ENCODE assay signal across 8 cellular contexts in the genomic region with DNA sequence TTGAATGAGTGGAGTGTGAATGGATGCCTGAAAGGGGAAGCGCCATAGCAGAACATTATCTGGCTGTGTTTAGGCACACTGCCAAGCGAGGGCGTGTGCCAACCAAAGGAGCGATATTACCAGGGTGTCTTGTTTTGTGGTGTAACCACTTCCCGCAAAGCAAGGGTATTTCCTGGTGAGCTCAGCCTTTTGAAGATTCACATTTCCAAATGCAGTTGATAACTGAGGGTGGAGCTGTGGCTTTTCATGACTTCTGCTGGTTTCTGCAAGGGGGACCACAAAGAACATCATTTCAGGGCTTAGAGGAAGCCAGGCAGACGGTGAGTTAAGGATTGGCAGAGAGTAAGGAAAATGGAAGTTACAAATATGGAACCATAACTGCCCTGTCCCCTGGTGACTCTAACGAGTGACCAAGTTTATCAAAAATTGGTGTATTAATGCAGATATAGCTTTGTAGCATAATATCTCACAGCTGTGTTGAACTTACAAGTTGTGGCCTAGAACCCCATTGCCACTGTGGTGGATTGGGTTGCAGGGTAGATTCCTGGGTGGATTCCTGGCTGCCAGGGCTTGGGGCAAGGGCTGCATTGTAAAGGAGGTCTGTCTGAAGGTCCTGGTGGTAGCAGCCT.
DNase-seq lines count a peak whose midpoint lies in the region; ATAC-seq and TF ChIP-seq lines count a peak whose summit lies in the region.

No MANE protein-coding gene starts in this region.

- H3K4me1 ChIP-seq in HEK293 (ENCODE audit: control insufficient read depth, insufficient read depth, low read length), result no peaks in the 10 kb centered on the region
- peaks cover 15 to 48% (median 23%) of the 10 kb centered on the region in 4 donors for H3K4me1 ChIP-seq in transverse colon

- no peaks in the 10 kb centered on the region for H3K27me3 ChIP-seq in transverse colon

- peak; percentile 75 for DNase-seq in DMS79 (lab: John Stamatoyannopoulos, UW)
- DNase-seq in NCI-H2107 treated with DMSO at 0.1 percent for 48 hours (lab: John Stamatoyannopoulos, UW; ENCODE audit: unreplicated experiment), result peak; percentile 62
- peak; percentile 95 for DNase-seq in activated CD4-positive, alpha-beta T cell treated with anti-CD3 and anti-CD28 coated beads, Interleukin-2, amount 10 ng/mL, durations not matched to agents 24 days and 14 days
- peak; percentile 91 for DNase-seq in natural killer cell treated with Interleukin-12 subunit alpha and Interleukin-12 subunit beta and Interleukin-15 and Interleukin-18, amount 100 ng/mL, for 72 hours (ENCODE audit: low spot score)
- DNase-seq in transverse colon, result peak; percentile 82

- peak overlapping the region; percentile 83 for H3K27ac Mint-ChIP-seq in activated CD4-positive, alpha-beta T cell treated with anti-CD3 and anti-CD28 coated beads, Interleukin-2, amount 10 ng/mL, durations not matched to agents 24 days and 14 days
- H3K27ac Mint-ChIP-seq in dendritic cell treated with granulocyte-macrophage colony-stimulating factor and Interleukin-4, amounts not matched to agents 40 ng/mL and 50 ng/mL, for 4 days, result peak overlapping the region; percentile 34
- peak overlapping the region; percentile 39 to 59 for H3K27ac Mint-ChIP-seq in natural killer cell treated with Interleukin-12 subunit alpha and Interleukin-12 subunit beta and Interleukin-15 and Interleukin-18, amount 100 ng/mL, for 72 hours

- no peak for TF ChIP-seq CTCF in HEK293 (tag by site-specific recombination; IDR thresholded peaks at IDR 0.05)
- TF ChIP-seq CTCF in transverse colon (IDR thresholded peaks at IDR 0.05), result no peak

- POLR2A ChIA-PET in HEK293 (lab: Yijun Ruan, JAX), result interaction anchor here (0.6 to 1.1 kb wide), 2 partner anchors 71 to 196 kb away, joined by 3 to 4 read pairs; a partner anchor contains a TSS

- peaks cover 50% of the 10 kb centered on the region for H3K27me3 Mint-ChIP-seq in activated CD4-positive, alpha-beta T cell treated with anti-CD3 and anti-CD28 coated beads, Interleukin-2, amount 10 ng/mL, durations not matched to agents 24 days and 14 days
- peaks cover 90% of the 10 kb centered on the region for H3K27me3 Mint-ChIP-seq in dendritic cell treated with granulocyte-macrophage colony-stimulating factor and Interleukin-4, amounts not matched to agents 40 ng/mL and 50 ng/mL, for 4 days
- peaks cover 19 to 40% of the 10 kb centered on the region in 2 donors for H3K27me3 Mint-ChIP-seq in natural killer cell treated with Interleukin-12 subunit alpha and Interleukin-12 subunit beta and Interleukin-15 and Interleukin-18, amount 100 ng/mL, for 72 hours

- H3K36me3 Mint-ChIP-seq in activated CD4-positive, alpha-beta T cell treated with anti-CD3 and anti-CD28 coated beads, Interleukin-2, amount 10 ng/mL, durations not matched to agents 24 days and 14 days (ENCODE audit: low read depth), result peaks cover 10% of the 10 kb centered on the region
- H3K36me3 Mint-ChIP-seq in dendritic cell treated with granulocyte-macrophage colony-stimulating factor and Interleukin-4, amounts not matched to agents 40 ng/mL and 50 ng/mL, for 4 days (ENCODE audit: low read depth), result no peaks in the 10 kb centered on the region
- peaks cover 13% of the 10 kb centered on the region for H3K36me3 Mint-ChIP-seq in natural killer cell treated with Interleukin-12 subunit alpha and Interleukin-12 subunit beta and Interleukin-15 and Interleukin-18, amount 100 ng/mL, for 72 hours

- H3K4me3 Mint-ChIP-seq in activated CD4-positive, alpha-beta T cell treated with anti-CD3 and anti-CD28 coated beads, Interleukin-2, amount 10 ng/mL, durations not matched to agents 24 days and 14 days, result peak overlapping the region; percentile 54
- no peak overlapping the region for H3K4me3 Mint-ChIP-seq in dendritic cell treated with granulocyte-macrophage colony-stimulating factor and Interleukin-4, amounts not matched to agents 40 ng/mL and 50 ng/mL, for 4 days
- H3K4me3 Mint-ChIP-seq in natural killer cell treated with Interleukin-12 subunit alpha and Interleukin-12 subunit beta and Interleukin-15 and Interleukin-18, amount 100 ng/mL, for 72 hours, result peak overlapping the region; percentile 71

- TF ChIP-seq EP300 in transverse colon (IDR thresholded peaks at IDR 0.05; ENCODE audit: low read depth), result no peak

- peaks cover 8% of the 10 kb centered on the region for H3K9me3 Mint-ChIP-seq in activated CD4-positive, alpha-beta T cell treated with anti-CD3 and anti-CD28 coated beads, Interleukin-2, amount 10 ng/mL, durations not matched to agents 24 days and 14 days
- H3K9me3 Mint-ChIP-seq in dendritic cell treated with granulocyte-macrophage colony-stimulating factor and Interleukin-4, amounts not matched to agents 40 ng/mL and 50 ng/mL, for 4 days, result peaks cover 6% of the 10 kb centered on the region
- no peaks in the 10 kb centered on the region for H3K9me3 Mint-ChIP-seq in natural killer cell treated with Interleukin-12 subunit alpha and Interleukin-12 subunit beta and Interleukin-15 and Interleukin-18, amount 100 ng/mL, for 72 hours

- WGBS in transverse colon (ENCODE audit: low coverage in 1 of 2), 2 donors, result 26 to 39% methylated on average over 3 to 7 of the region's 7 CpGs

- peak; percentile 84 to 90 for ATAC-seq in natural killer cell treated with Interleukin-12 subunit alpha and Interleukin-12 subunit beta and Interleukin-15 and Interleukin-18, amount 100 ng/mL, for 72 hours
- ATAC-seq in HG02571 (IDR thresholded peaks at IDR 0.05; ENCODE audit: unreplicated experiment), result no peak

- no peak overlapping the region for H3K27ac ChIP-seq in HEK293 (ENCODE audit: extremely low read depth, low read depth, low read length)
- peak overlapping the region; percentile 42 to 64 (median 59) for H3K27ac ChIP-seq in transverse colon

- CTCF ChIA-PET in HEK293 (lab: Yijun Ruan, JAX), result interaction anchor here (0.6 to 1.8 kb wide), 7 partner anchors 21 to 237 kb away, joined by 3 to 9 read pairs (median 3); no protein-coding TSS in a partner anchor

- no peak overlapping the region for H3K4me3 ChIP-seq in HEK293 (ENCODE audit: low read depth, low read length)
- no peak overlapping the region for H3K4me3 ChIP-seq in transverse colon

- H3K4me1 Mint-ChIP-seq in activated CD4-positive, alpha-beta T cell treated with anti-CD3 and anti-CD28 coated beads, Interleukin-2, amount 10 ng/mL, durations not matched to agents 24 days and 14 days, result peaks cover 44% of the 10 kb centered on the region
- peaks cover 39% of the 10 kb centered on the region for H3K4me1 Mint-ChIP-seq in dendritic cell treated with granulocyte-macrophage colony-stimulating factor and Interleukin-4, amounts not matched to agents 40 ng/mL and 50 ng/mL, for 4 days (ENCODE audit: low read depth)
- H3K4me1 Mint-ChIP-seq in natural killer cell treated with Interleukin-12 subunit alpha and Interleukin-12 subunit beta and Interleukin-15 and Interleukin-18, amount 100 ng/mL, for 72 hours (ENCODE audit: low read depth in 2 of 2), result peaks cover 83 to 88% of the 10 kb centered on the region in 2 donors

- intact Hi-C loops in activated CD4-positive, alpha-beta T cell treated with anti-CD3 and anti-CD28 coated beads, Interleukin-2, amount 10 ng/mL, durations not matched to agents 24 days and 14 days (cut with micrococcal nuclease), result loop anchor here (1.0 kb wide), 2 partner anchors 9 to 19 kb away; no protein-coding TSS in a partner anchor
- intact Hi-C loops in dendritic cell treated with granulocyte-macrophage colony-stimulating factor and Interleukin-4, amounts not matched to agents 40 ng/mL and 50 ng/mL, for 4 days (cut with micrococcal nuclease), result no loop called here
- intact Hi-C loops in transverse colon (cut with DNase I; ENCODE audit: low total_unique reads), result no loop called here

- no peak for TF ChIP-seq POLR2A in transverse colon (IDR thresholded peaks at IDR 0.05)

- peaks cover 0 to 3% of the 10 kb centered on the region in 2 experiments; a peak in 1 of 3 replicates for H3K36me3 ChIP-seq in HEK293 (ENCODE audit: control insufficient read depth in 2 of 2, insufficient read depth in 1 of 2, low read length in 2 of 2)
- no peaks in the 10 kb centered on the region for H3K36me3 ChIP-seq in transverse colon

- H3K9me3 ChIP-seq in HEK293 (ENCODE audit: control insufficient read depth, insufficient read depth, low read depth, low read length) (no peaks in the 10 kb centered on the region), transverse colon (no peaks in the 10 kb centered on the region)

- in situ Hi-C loops in transverse colon (cut with MboI; ENCODE audit: low pct_ligation_motif_present in 1 of 4, low pct_unique_long_range_greater_than_20kb in 1 of 4, low sequenced_read_pairs in 3 of 4), result no loop called here

TF ChIP-seq in HEK293, 187 proteins besides CTCF, POLR2A, EP300 and RAD21:
- peak; percentile 60 for TF ChIP-seq KLF1 (tag by site-specific recombination; IDR thresholded peaks at IDR 0.05)
- TF ChIP-seq, protein P1, sequence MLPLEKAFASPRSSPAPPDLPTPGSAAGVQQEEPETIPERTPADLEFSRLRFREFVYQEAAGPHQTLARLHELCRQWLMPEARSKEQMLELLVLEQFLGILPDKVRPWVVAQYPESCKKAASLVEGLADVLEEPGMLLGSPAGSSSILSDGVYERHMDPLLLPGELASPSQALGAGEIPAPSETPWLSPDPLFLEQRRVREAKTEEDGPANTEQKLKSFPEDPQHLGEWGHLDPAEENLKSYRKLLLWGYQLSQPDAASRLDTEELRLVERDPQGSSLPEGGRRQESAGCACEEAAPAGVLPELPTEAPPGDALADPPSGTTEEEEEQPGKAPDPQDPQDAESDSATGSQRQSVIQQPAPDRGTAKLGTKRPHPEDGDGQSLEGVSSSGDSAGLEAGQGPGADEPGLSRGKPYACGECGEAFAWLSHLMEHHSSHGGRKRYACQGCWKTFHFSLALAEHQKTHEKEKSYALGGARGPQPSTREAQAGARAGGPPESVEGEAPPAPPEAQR (tag by site-specific recombination; IDR thresholded peaks at IDR 0.05), result no peak
